Comparison of ENCODE assay signal across 24 cellular contexts in the genomic region with DNA sequence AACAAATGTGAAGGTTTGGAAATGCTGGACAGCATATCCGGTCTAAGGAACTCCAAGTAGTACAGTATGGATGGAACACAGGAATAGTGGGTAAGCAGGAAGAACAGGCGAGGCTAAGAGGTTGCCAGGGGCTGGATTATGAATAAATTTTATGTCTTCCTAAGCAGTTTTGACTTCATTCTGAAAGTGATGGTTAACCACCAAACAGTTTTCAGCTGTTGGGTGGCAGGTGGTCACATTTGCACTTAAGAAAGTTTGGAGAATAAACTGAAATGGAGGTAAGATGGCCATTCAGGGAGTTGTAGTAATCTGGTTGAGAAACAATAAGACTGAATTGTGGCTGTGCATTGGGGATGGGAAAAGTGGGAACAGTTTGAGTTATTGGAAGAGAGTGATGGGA.
DNase-seq lines count a peak whose midpoint lies in the region; ATAC-seq and TF ChIP-seq lines count a peak whose summit lies in the region.
"Had no signal": no experiment of that assay in that cellular context is flagged by ENCODE, and none has a peak within 500 bp of the region (broad histone marks: within the 10 kb centered on the region; RNA-seq: fewer than 3 reads in every experiment).

No MANE protein-coding gene starts in this region.

- TF ChIP-seq CTCF in KMS-11 (conservative IDR thresholded peaks at IDR 0.05; ENCODE audit: low read depth, low read length) (no peak), MM.1S (IDR thresholded peaks at IDR 0.05; ENCODE audit: low read length) (no peak), GM20000 (IDR thresholded peaks at IDR 0.05; ENCODE audit: extremely low read depth, missing control alignments) (no peak), osteoblast (IDR thresholded peaks at IDR 0.05; ENCODE audit: extremely low read depth, low read depth, low read length) (no peak)

- no peaks in the 10 kb centered on the region for H3F3A ChIP-seq in MM.1S (ENCODE audit: insufficient read depth, low read length)

- H3K9me3 ChIP-seq in MM.1S (replicated peaks; ENCODE audit: insufficient read depth, low read length) (no peaks in the 10 kb centered on the region), osteoblast (ENCODE audit: low read depth, low read length) (no peaks in the 10 kb centered on the region)
- H3K9me3 ChIP-seq: BE2C, BLaER1 had no signal

- H3K36me3 ChIP-seq in KMS-11 (ENCODE audit: insufficient read depth) = no peaks in the 10 kb centered on the region
- H3K36me3 ChIP-seq in MM.1S (replicated peaks; ENCODE audit: insufficient read depth, low read length) = no peaks in the 10 kb centered on the region
- no peaks in the 10 kb centered on the region for H3K36me3 ChIP-seq in osteoblast (ENCODE audit: insufficient read depth, low read length)
- H3K36me3 ChIP-seq: BE2C, BLaER1 had no signal

- no peaks in the 10 kb centered on the region for H3K79me2 ChIP-seq in KMS-11 (ENCODE audit: insufficient read depth, low read depth)
- no peaks in the 10 kb centered on the region for H3K79me2 ChIP-seq in MM.1S (ENCODE audit: low read length)
- H3K79me2 ChIP-seq in osteoblast (ENCODE audit: insufficient read depth, low read length) = no peaks in the 10 kb centered on the region

- H3K27ac ChIP-seq in KMS-11 = no peak overlapping the region; the same call in 1 of the 2 replicates
- no peak overlapping the region for H3K27ac ChIP-seq in MM.1S (ENCODE audit: low read length)
- H3K27ac ChIP-seq in osteoblast (ENCODE audit: low read depth, low read length) = no peak overlapping the region
- H3K27ac ChIP-seq: BLaER1 had no signal

- H3K9ac ChIP-seq in KMS-11 = no peak overlapping the region
- no peak overlapping the region for H3K9ac ChIP-seq in MM.1S (ENCODE audit: low read length)
- H3K9ac ChIP-seq: BLaER1 had no signal

- H3K27me3 ChIP-seq in KMS-11 (ENCODE audit: insufficient read depth, low read depth) (no peaks in the 10 kb centered on the region), MM.1S (replicated peaks; ENCODE audit: insufficient read depth, low read length) (no peaks in the 10 kb centered on the region), osteoblast (ENCODE audit: insufficient read depth, low read length) (no peaks in the 10 kb centered on the region)
- H3K27me3 ChIP-seq: BE2C, BLaER1 had no signal

- no peak overlapping the region for H2AFZ ChIP-seq in KMS-11 (ENCODE audit: low read depth)
- no peak overlapping the region for H2AFZ ChIP-seq in MM.1S (ENCODE audit: low read length)
- H2AFZ ChIP-seq in osteoblast (ENCODE audit: low read length) = no peak overlapping the region

- H3K4me2 ChIP-seq in KMS-11 (peak overlapping the region; percentile 50), MM.1S (ENCODE audit: low read depth, low read length) (no peak overlapping the region), osteoblast (ENCODE audit: insufficient read depth, low read length) (no peak overlapping the region)
- H3K4me2 ChIP-seq: BLaER1 had no signal

- H3K4me1 ChIP-seq in KMS-11 (ENCODE audit: low read depth, poor library complexity, severe bottlenecking) (peaks cover 24% of the 10 kb centered on the region), MM.1S (ENCODE audit: low read length) (peaks cover 8% of the 10 kb centered on the region; the same call in 1 of the 2 replicates), osteoblast (ENCODE audit: insufficient read depth, low read length) (no peaks in the 10 kb centered on the region)
- H3K4me1 ChIP-seq: BE2C, BLaER1 had no signal

- ATAC-seq in HG02981 (IDR thresholded peaks at IDR 0.05; ENCODE audit: unreplicated experiment) = no peak
- no peak for ATAC-seq in GM21529 (IDR thresholded peaks at IDR 0.05; ENCODE audit: unreplicated experiment)
- ATAC-seq: GM12878 had no signal

- DNase-seq in MM.1S (peak; percentile 64), myocyte (ENCODE audit: low read depth) (peak; percentile 3), GM20000 (ENCODE audit: low spot score) (no peak), osteoblast (ENCODE audit: insufficient read length, low spot score, missing footprints) (no peak)
- DNase-seq: 8988T; ACHN; BE2C; C1 segment of cervical spinal cord; CD4-positive, alpha-beta memory T cell; CD4-positive, CD25-positive, alpha-beta regulatory T cell; CD8-positive, alpha-beta memory T cell; COR-L47; DMS 273 treated with DMSO at 0.1 percent for 48 hours; DMS153; DMS53; DMS79; DND-41; EL; GDM1 had no signal

- H3K9me2 ChIP-seq in MM.1S (replicated peaks; ENCODE audit: insufficient read depth, low read length) = no peaks in the 10 kb centered on the region

- H3K4me3 ChIP-seq in KMS-11 (IDR thresholded peaks at IDR 0.05; ENCODE audit: insufficient read depth, low read depth, low read length) (no peak overlapping the region), MM.1S (ENCODE audit: low read length) (no peak overlapping the region), osteoblast (ENCODE audit: insufficient read depth, low read length) (no peak overlapping the region)
- H3K4me3 ChIP-seq: BLaER1, GM12878 had no signal

- H4K20me1 ChIP-seq in KMS-11 (ENCODE audit: insufficient read depth) (no peaks in the 10 kb centered on the region), MM.1S (ENCODE audit: insufficient read depth, low read length) (no peaks in the 10 kb centered on the region), osteoblast (ENCODE audit: insufficient read depth, low read length) (no peaks in the 10 kb centered on the region)
- H4K20me1 ChIP-seq: BLaER1 had no signal

Comparison
In these comparisons a context has a peak if more than half of its experiments do, and no peak if none do; other contexts are left out.
1. DNase-seq: peak in MM.1S (single experiment) and myocyte (single experiment); none in GM20000 (single experiment) and osteoblast (single experiment).